28 cellular contexts compared by ENCODE assay signal in the genomic region with DNA sequence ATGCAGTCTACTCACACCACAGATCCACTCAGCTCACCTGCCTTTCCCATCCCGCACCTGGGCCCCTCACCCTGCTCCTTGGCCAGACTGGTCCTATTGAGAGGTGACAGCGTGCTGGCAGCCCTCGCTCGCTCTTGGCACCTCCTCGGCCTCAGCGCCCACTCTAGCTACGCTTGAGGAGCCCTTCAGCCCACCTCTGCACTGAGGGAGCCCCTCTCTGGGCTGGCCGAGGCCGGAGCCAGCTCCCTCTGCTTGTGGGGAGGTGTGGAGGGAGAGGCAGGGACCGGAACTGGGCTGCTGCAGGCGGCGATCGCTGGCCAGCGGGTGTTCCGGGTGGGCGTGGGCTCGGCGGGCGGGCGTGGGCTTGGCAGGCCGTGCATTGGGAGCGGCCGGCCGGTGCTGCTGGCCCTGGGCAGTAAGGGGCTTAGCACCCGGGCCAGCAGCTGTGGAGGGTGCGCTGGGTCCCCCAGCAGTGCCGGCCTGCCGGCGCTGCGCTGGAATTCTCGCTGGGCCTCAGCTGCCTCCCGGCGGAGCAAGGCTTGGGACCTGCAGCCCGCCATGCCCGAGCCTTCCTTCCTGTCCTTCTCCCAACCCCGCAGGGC. TPM values are rescaled to one million over a fixed set of nuclear protein-coding genes. Genes with fewer than 3 reads are reported as not detected.
DNase-seq lines count a peak whose midpoint lies in the region; FAIRE-seq and TF ChIP-seq lines count a peak whose summit lies in the region.
"Had no signal": no experiment of that assay in that cellular context is flagged by ENCODE, and none has a peak within 500 bp of the region (broad histone marks: within the 10 kb centered on the region; RNA-seq: fewer than 3 reads in every experiment).

No MANE protein-coding gene starts in this region.

- H3K27me3 Mint-ChIP-seq in dendritic cell treated with granulocyte-macrophage colony-stimulating factor and Interleukin-4, amounts not matched to agents 40 ng/mL and 50 ng/mL, for 4 days, result no peaks in the 10 kb centered on the region
- H3K27me3 Mint-ChIP-seq: CD4-positive, alpha-beta memory T cell had no signal

- no peaks in the 10 kb centered on the region for H3K9me3 ChIP-seq in HEK293 (ENCODE audit: control insufficient read depth, insufficient read depth, low read depth, low read length)
- H3K9me3 ChIP-seq in spleen, result peaks cover 0 to 3% (median 0%) of the 10 kb centered on the region in 8 donors

- POLR2A ChIA-PET in HEK293 (lab: Yijun Ruan, JAX), result interaction anchor here (0.9 kb wide), 1 partner anchor 12 kb away, joined by 4 read pairs; no protein-coding TSS in a partner anchor

- H3K4me1 Mint-ChIP-seq in dendritic cell treated with granulocyte-macrophage colony-stimulating factor and Interleukin-4, amounts not matched to agents 40 ng/mL and 50 ng/mL, for 4 days (ENCODE audit: low read depth), result peaks cover 47% of the 10 kb centered on the region
- H3K4me1 Mint-ChIP-seq: CD4-positive, alpha-beta memory T cell; CD8-positive, alpha-beta memory T cell had no signal

- intact Hi-C loops in dendritic cell treated with granulocyte-macrophage colony-stimulating factor and Interleukin-4, amounts not matched to agents 40 ng/mL and 50 ng/mL, for 4 days (cut with micrococcal nuclease), result no loop called here
- intact Hi-C loops in spleen (cut with DNase I; ENCODE audit: low total_unique reads), result no loop called here

- CTCF ChIA-PET in HEK293 (lab: Yijun Ruan, JAX), result no interaction called here

- TF ChIP-seq CTCF in HEK293 (tag by site-specific recombination; IDR thresholded peaks at IDR 0.05) (no peak), spleen (IDR thresholded peaks at IDR 0.05 in 8 of 11, conservative IDR thresholded peaks at IDR 0.05 in 3 of 11) (no peak)

- DNase-seq in activated gamma-delta T cell (lab: John Stamatoyannopoulos, UW) (peak; percentile 8), activated gamma-delta T cell treated with Interleukin-2 at 50 U/mL for 16 hours (no peak), urothelium cell line (ENCODE audit: low spot score) (no peak), SK-N-DZ (ENCODE audit: low spot score) (no peak), spleen (no peak)
- DNase-seq: 8988T; ACHN; BE2C; C1 segment of cervical spinal cord; CD4-positive, alpha-beta memory T cell; CD4-positive, CD25-positive, alpha-beta regulatory T cell; CD8-positive, alpha-beta memory T cell; COR-L47; DMS 273 treated with DMSO at 0.1 percent for 48 hours; DMS153; DMS53; DMS79; DND-41; EL; GDM1 had no signal

- H3K27ac Mint-ChIP-seq in dendritic cell treated with granulocyte-macrophage colony-stimulating factor and Interleukin-4, amounts not matched to agents 40 ng/mL and 50 ng/mL, for 4 days, result peak overlapping the region; percentile 47
- H3K27ac Mint-ChIP-seq: CD4-positive, alpha-beta memory T cell had no signal

- no peaks in the 10 kb centered on the region for H3K36me3 Mint-ChIP-seq in dendritic cell treated with granulocyte-macrophage colony-stimulating factor and Interleukin-4, amounts not matched to agents 40 ng/mL and 50 ng/mL, for 4 days (ENCODE audit: low read depth)
- H3K36me3 Mint-ChIP-seq: CD14-positive monocyte; CD4-positive, alpha-beta memory T cell; CD4-positive, CD25-positive, alpha-beta regulatory T cell; CD8-positive, alpha-beta memory T cell had no signal

- H3K4me3 ChIP-seq in HEK293 (ENCODE audit: low read depth, low read length) (no peak overlapping the region), spleen (no peak overlapping the region)
- H3K4me3 ChIP-seq: BLaER1, GM12878 had no signal

- FAIRE-seq in urothelium cell line (lab: Jason Lieb, UNC), result peak; percentile 30
- FAIRE-seq: A204.1, GM12878, GM12892, GM18507 had no signal

- no peaks in the 10 kb centered on the region; the same call in 1 of the 2 replicates for H3K4me1 ChIP-seq in HEK293 (ENCODE audit: control insufficient read depth, insufficient read depth, low read length)
- peaks cover 0 to 29% (median 3%) of the 10 kb centered on the region in 6 donors for H3K4me1 ChIP-seq in spleen
- H3K4me1 ChIP-seq: BE2C had no signal

- 84 to 99% (median 96%) methylated on average over 10 to 36 of the region's 36 CpGs for WGBS in spleen, 5 donors

- H3K9me3 Mint-ChIP-seq in dendritic cell treated with granulocyte-macrophage colony-stimulating factor and Interleukin-4, amounts not matched to agents 40 ng/mL and 50 ng/mL, for 4 days, result peaks cover 7% of the 10 kb centered on the region
- H3K9me3 Mint-ChIP-seq: CD4-positive, alpha-beta memory T cell; CD4-positive, CD25-positive, alpha-beta regulatory T cell; CD8-positive, alpha-beta memory T cell had no signal

- no peaks in the 10 kb centered on the region for H3K27me3 ChIP-seq in spleen (replicated peaks in 1 of 7)
- H3K27me3 ChIP-seq: BE2C, BLaER1 had no signal

- H3K4me3 Mint-ChIP-seq in dendritic cell treated with granulocyte-macrophage colony-stimulating factor and Interleukin-4, amounts not matched to agents 40 ng/mL and 50 ng/mL, for 4 days, result no peak overlapping the region
- H3K4me3 Mint-ChIP-seq: CD14-positive monocyte; CD4-positive, alpha-beta memory T cell; CD4-positive, CD25-positive, alpha-beta regulatory T cell; CD8-positive, alpha-beta memory T cell had no signal

- TF ChIP-seq POLR2A in spleen (IDR thresholded peaks at IDR 0.05), result no peak

- H3K27ac ChIP-seq in HEK293 (ENCODE audit: extremely low read depth, low read depth, low read length) (no peak overlapping the region), spleen (no peak overlapping the region)
- H3K27ac ChIP-seq: BLaER1 had no signal

- H3K36me3 ChIP-seq in HEK293 (ENCODE audit: control insufficient read depth in 2 of 2, insufficient read depth in 1 of 2, low read length in 2 of 2), result no peaks in the 10 kb centered on the region
- H3K36me3 ChIP-seq in spleen, result no peaks in the 10 kb centered on the region
- H3K36me3 ChIP-seq: BE2C, BLaER1 had no signal

TF ChIP-seq in HEK293, 187 proteins besides CTCF, POLR2A, EP300 and RAD21:
- TF ChIP-seq ZNF140 (tag by site-specific recombination; IDR thresholded peaks at IDR 0.05) (peak; percentile 11; the same call in 1 of the 2 replicates), ZNF311 (tag by site-specific recombination; IDR thresholded peaks at IDR 0.05; ENCODE audit: borderline replicate concordance) (no peak), ZNF670 (tag by site-specific recombination; IDR thresholded peaks at IDR 0.05; ENCODE audit: low read depth) (no peak), ZFHX2 (tag by site-specific recombination; conservative IDR thresholded peaks at IDR 0.05) (no peak)

RNA-seq across cellular contexts. Expression of gene USP3, which starts 45.5 kb away (rescaled TPM):
- 39.4 and 44.9 TPM in 2 replicates for polyA plus RNA-seq in SK-N-DZ (2014; cell fraction: cytosol; rRNA removed)
- polyA plus RNA-seq in SK-N-DZ (2014; cell fraction: nucleus; rRNA removed), result 66.3 and 91.6 TPM in 2 replicates
- total RNA-seq in spleen, result 100 to 1,000 TPM in 4 of 7 donors, 10 to 100 TPM in 3; 82.0 to 136 (median 112) TPM
- polyA plus RNA-seq in spleen, result 10 to 100 TPM; 29.5 to 48.4 (median 38.4) TPM
